ENCODE assay signal across 9 cellular contexts in genomic region chr22:44658371-44658953, GRCh38. TPM values are rescaled to one million over a fixed set of nuclear protein-coding genes. Genes with fewer than 3 reads are reported as not detected.
DNase-seq lines count a peak whose midpoint lies in the region; ATAC-seq and TF ChIP-seq lines count a peak whose summit lies in the region.
"Had no signal": no experiment of that assay in that cellular context is flagged by ENCODE, and none has a peak within 500 bp of the region (broad histone marks: within the 10 kb centered on the region; RNA-seq: fewer than 3 reads in every experiment).

No MANE protein-coding gene starts in this region.

- H3K4me3 ChIP-seq in heart right ventricle (no peak overlapping the region), HAP-1 (no peak overlapping the region)

- in situ Hi-C loops in HAP-1 (cut with MboI; ENCODE audit: low sequenced_read_pairs), result no loop called here

- H3K27ac Mint-ChIP-seq in stimulated activated memory B cell treated with anti-CD40 and anti-IgM and Interleukin-4, amounts not matched to agents 10 μg/mL and 1 μg/mL and 100 μg/mL, for 72 hours, result no peak overlapping the region

- no peaks in the 10 kb centered on the region for H3K9me3 Mint-ChIP-seq in stimulated activated memory B cell treated with anti-CD40 and anti-IgM and Interleukin-4, amounts not matched to agents 10 μg/mL and 1 μg/mL and 100 μg/mL, for 72 hours

- peaks cover 8 to 20% (median 17%) of the 10 kb centered on the region in 9 donors for H3K4me1 ChIP-seq in heart right ventricle
- H3K4me1 ChIP-seq in HAP-1, result no peaks in the 10 kb centered on the region

- H3K27me3 ChIP-seq in heart right ventricle, result peaks cover 0 to 5% (median 0%) of the 10 kb centered on the region in 7 donors
- H3K27me3 ChIP-seq in HAP-1 (ENCODE audit: low read depth), result no peaks in the 10 kb centered on the region

- peak; percentile 75 for DNase-seq in GM04504 (ENCODE audit: low read depth)
- peak in 49 of 58 donors; percentile 24 to 90 (median 63) for DNase-seq in anterior cingulate cortex (lab: John Stamatoyannopoulos, UW)
- peak; percentile 45 to 58 for DNase-seq in heart right ventricle
- peak; percentile 64 for DNase-seq in sciatic nerve (ENCODE audit: low spot score)
- DNase-seq in HAP-1 (ENCODE audit: low spot score in 2 of 2), result no peak
- DNase-seq in NCI-H1417 treated with DMSO at 0.1 percent for 48 hours (lab: John Stamatoyannopoulos, UW), result no peak
- no peak for DNase-seq in NCI-H1092 treated with DMSO at 0.1 percent for 48 hours (lab: John Stamatoyannopoulos, UW)
- DNase-seq: cerebellar nuclear complex had no signal

- H3K9me3 ChIP-seq in heart right ventricle, result no peaks in the 10 kb centered on the region
- H3K9me3 ChIP-seq in HAP-1, result no peaks in the 10 kb centered on the region

- ATAC-seq in heart right ventricle (peak; percentile 48 to 82 (median 70)), sciatic nerve (peak; percentile 86)
- ATAC-seq in stimulated activated memory B cell treated with anti-CD40 and anti-IgM and Interleukin-4, amounts not matched to agents 10 μg/mL and 1 μg/mL and 100 μg/mL, for 72 hours, result no peak

- TF ChIP-seq CTCF in heart right ventricle (IDR thresholded peaks at IDR 0.05), result no peak

- no peaks in the 10 kb centered on the region for H3K36me3 ChIP-seq in heart right ventricle
- H3K36me3 ChIP-seq in HAP-1 (replicated peaks), result no peaks in the 10 kb centered on the region

- no peaks in the 10 kb centered on the region for H3K36me3 Mint-ChIP-seq in stimulated activated memory B cell treated with anti-CD40 and anti-IgM and Interleukin-4, amounts not matched to agents 10 μg/mL and 1 μg/mL and 100 μg/mL, for 72 hours

- peaks cover 5% of the 10 kb centered on the region for H3K4me1 Mint-ChIP-seq in stimulated activated memory B cell treated with anti-CD40 and anti-IgM and Interleukin-4, amounts not matched to agents 10 μg/mL and 1 μg/mL and 100 μg/mL, for 72 hours

- no peak overlapping the region for H3K4me3 Mint-ChIP-seq in stimulated activated memory B cell treated with anti-CD40 and anti-IgM and Interleukin-4, amounts not matched to agents 10 μg/mL and 1 μg/mL and 100 μg/mL, for 72 hours

- intact Hi-C loops in heart right ventricle (cut with DNase I), result no loop called here
- intact Hi-C loops in sciatic nerve (cut with DNase I), result no loop called here

- H3K27ac ChIP-seq in heart right ventricle, result peak overlapping the region in 4 of 10 donors; percentile 7 to 51 (median 42)

- WGBS in heart right ventricle, 2 donors, result 15 to 30% methylated on average over 14 of the region's 14 CpGs

- peaks cover 43% of the 10 kb centered on the region for H3K27me3 Mint-ChIP-seq in stimulated activated memory B cell treated with anti-CD40 and anti-IgM and Interleukin-4, amounts not matched to agents 10 μg/mL and 1 μg/mL and 100 μg/mL, for 72 hours

RNA-seq across cellular contexts. Expression of gene PRR5, which starts 43.5 kb away (rescaled TPM):
- 1 to 10 TPM in 9 of 10 donors, under 1 TPM in 1; 0.96 to 4.8 (median 2.9) TPM for total RNA-seq in heart right ventricle
- polyA plus RNA-seq in heart right ventricle, result 1 to 10 TPM; 2.8 to 3.4 TPM
- total RNA-seq in sciatic nerve, result 33.7 TPM

Comparison
In these comparisons a context has a peak if more than half of its experiments do, and no peak if none do; other contexts are left out.
1. DNase-seq: peak in GM04504 (single experiment), anterior cingulate cortex (49 of 58), heart right ventricle (2 of 2) and sciatic nerve (single experiment); none in HAP-1 (0 of 2), NCI-H1417 treated with DMSO at 0.1 percent for 48 hours (single experiment) and NCI-H1092 treated with DMSO at 0.1 percent for 48 hours (single experiment).